In the genomic region with DNA sequence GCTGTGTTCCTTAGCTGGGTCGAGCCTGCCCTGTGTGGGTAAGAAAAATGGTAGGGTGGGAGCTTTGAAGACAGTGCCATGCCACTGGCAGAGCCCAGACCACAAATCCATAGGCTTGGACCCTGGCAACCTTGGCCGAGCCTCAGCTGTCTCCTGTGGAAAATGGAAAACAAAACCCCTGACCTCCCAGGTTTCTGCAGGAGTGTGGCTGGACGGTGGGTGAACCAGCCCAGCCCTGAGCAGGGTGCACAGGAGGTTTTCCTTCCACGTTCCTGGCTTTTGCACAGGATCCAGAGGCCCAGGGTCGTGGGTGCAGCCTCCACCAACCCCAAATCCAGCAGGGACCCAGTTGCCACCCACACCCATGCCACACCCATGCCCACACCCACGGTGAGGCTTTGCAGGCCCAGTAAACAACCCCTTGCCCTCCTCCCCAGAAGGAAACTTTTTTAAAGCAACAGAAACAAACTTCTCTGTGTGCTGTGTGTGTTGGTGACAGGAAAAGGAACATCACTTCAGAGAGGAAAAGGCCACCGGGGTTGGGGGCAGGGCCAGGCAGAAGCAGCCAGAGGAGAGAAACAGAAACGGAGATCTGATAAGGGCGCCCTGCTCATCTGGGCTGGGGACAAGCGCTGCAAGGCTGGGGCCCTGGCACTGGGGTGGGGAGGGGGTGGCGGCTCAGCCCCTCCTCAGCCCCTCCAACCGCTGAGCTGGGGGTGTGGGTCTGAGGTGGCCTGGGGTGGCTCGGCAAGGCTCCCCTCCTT, we compare ENCODE assay signal across 1 cellular context.
TF ChIP-seq lines count a peak whose summit lies in the region.

No MANE protein-coding gene starts in this region.

TF ChIP-seq in K562, 482 proteins besides CTCF, POLR2A, EP300 and RAD21 (continued from another document and continues in another):
- TF ChIP-seq ZBTB34 (CRISPR knock-in tag; IDR thresholded peaks at IDR 0.05) = no peak
- TF ChIP-seq, protein P1, sequence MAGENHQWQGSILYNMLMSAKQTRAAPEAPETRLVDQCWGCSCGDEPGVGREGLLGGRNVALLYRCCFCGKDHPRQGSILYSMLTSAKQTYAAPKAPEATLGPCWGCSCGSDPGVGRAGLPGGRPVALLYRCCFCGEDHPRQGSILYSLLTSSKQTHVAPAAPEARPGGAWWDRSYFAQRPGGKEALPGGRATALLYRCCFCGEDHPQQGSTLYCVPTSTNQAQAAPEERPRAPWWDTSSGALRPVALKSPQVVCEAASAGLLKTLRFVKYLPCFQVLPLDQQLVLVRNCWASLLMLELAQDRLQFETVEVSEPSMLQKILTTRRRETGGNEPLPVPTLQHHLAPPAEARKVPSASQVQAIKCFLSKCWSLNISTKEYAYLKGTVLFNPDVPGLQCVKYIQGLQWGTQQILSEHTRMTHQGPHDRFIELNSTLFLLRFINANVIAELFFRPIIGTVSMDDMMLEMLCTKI (IDR thresholded peaks at IDR 0.05; ENCODE audit: partially characterized antibody) = no peak
- TF ChIP-seq MED1 (CRISPR knock-in tag; IDR thresholded peaks at IDR 0.05; ENCODE audit: borderline replicate concordance) = no peak
- TF ChIP-seq, protein P2, sequence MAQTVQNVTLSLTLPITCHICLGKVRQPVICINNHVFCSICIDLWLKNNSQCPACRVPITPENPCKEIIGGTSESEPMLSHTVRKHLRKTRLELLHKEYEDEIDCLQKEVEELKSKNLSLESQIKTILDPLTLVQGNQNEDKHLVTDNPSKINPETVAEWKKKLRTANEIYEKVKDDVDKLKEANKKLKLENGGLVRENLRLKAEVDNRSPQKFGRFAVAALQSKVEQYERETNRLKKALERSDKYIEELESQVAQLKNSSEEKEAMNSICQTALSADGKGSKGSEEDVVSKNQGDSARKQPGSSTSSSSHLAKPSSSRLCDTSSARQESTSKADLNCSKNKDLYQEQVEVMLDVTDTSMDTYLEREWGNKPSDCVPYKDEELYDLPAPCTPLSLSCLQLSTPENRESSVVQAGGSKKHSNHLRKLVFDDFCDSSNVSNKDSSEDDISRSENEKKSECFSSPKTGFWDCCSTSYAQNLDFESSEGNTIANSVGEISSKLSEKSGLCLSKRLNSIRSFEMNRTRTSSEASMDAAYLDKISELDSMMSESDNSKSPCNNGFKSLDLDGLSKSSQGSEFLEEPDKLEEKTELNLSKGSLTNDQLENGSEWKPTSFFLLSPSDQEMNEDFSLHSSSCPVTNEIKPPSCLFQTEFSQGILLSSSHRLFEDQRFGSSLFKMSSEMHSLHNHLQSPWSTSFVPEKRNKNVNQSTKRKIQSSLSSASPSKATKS (CRISPR knock-in tag; IDR thresholded peaks at IDR 0.05) = no peak
- no peak for TF ChIP-seq HCFC1 (IDR thresholded peaks at IDR 0.05; ENCODE audit: low read depth, low read length)
- TF ChIP-seq NFATC3 (IDR thresholded peaks at IDR 0.05) = no peak
- TF ChIP-seq PHF20 (IDR thresholded peaks at IDR 0.05; ENCODE audit: partially characterized antibody) = no peak
- TF ChIP-seq CUX1 (CRISPR knock-in tag; IDR thresholded peaks at IDR 0.05) = no peak
- TF ChIP-seq NCOA6 (IDR thresholded peaks at IDR 0.05) = no peak
- TF ChIP-seq ZBTB5 (IDR thresholded peaks at IDR 0.05) = no peak
- TF ChIP-seq TRIM25 (IDR thresholded peaks at IDR 0.05; ENCODE audit: borderline replicate concordance) = no peak
- TF ChIP-seq MEF2D (tag; conservative IDR thresholded peaks at IDR 0.05; ENCODE audit: low read depth) = no peak
- TF ChIP-seq, protein P3, sequence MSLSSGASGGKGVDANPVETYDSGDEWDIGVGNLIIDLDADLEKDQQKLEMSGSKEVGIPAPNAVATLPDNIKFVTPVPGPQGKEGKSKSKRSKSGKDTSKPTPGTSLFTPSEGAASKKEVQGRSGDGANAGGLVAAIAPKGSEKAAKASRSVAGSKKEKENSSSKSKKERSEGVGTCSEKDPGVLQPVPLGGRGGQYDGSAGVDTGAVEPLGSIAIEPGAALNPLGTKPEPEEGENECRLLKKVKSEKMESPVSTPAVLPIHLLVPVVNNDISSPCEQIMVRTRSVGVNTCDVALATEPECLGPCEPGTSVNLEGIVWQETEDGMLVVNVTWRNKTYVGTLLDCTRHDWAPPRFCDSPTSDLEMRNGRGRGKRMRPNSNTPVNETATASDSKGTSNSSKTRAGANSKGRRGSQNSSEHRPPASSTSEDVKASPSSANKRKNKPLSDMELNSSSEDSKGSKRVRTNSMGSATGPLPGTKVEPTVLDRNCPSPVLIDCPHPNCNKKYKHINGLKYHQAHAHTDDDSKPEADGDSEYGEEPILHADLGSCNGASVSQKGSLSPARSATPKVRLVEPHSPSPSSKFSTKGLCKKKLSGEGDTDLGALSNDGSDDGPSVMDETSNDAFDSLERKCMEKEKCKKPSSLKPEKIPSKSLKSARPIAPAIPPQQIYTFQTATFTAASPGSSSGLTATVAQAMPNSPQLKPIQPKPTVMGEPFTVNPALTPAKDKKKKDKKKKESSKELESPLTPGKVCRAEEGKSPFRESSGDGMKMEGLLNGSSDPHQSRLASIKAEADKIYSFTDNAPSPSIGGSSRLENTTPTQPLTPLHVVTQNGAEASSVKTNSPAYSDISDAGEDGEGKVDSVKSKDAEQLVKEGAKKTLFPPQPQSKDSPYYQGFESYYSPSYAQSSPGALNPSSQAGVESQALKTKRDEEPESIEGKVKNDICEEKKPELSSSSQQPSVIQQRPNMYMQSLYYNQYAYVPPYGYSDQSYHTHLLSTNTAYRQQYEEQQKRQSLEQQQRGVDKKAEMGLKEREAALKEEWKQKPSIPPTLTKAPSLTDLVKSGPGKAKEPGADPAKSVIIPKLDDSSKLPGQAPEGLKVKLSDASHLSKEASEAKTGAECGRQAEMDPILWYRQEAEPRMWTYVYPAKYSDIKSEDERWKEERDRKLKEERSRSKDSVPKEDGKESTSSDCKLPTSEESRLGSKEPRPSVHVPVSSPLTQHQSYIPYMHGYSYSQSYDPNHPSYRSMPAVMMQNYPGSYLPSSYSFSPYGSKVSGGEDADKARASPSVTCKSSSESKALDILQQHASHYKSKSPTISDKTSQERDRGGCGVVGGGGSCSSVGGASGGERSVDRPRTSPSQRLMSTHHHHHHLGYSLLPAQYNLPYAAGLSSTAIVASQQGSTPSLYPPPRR (CRISPR knock-in tag; IDR thresholded peaks at IDR 0.05; ENCODE audit: borderline replicate concordance) = no peak
